In the genomic region with DNA sequence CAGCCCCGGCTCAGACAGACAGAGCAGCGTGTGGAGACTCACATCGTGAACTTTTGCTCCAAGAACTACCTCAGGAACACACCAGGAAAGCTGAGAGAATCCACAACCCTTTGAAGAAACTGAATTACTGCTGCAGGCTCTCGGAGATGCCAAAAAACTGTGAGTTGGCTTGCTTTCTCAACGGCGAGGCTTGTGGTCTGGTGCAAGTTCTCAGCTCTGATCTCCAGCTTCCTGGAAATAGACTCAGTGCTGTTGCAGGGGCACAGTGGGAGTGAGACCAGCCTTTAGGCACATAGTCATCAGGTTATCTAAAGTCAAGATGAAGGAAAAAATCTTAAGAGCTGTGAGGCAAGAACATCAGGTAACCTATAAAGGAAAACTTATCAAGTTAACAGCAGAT, we compare ENCODE assay signal across 23 cellular contexts.
"Had no signal": no experiment of that assay in that cellular context is flagged by ENCODE, and none has a peak within 500 bp of the region (broad histone marks: within the 10 kb centered on the region; RNA-seq: fewer than 3 reads in every experiment).

No MANE protein-coding gene starts in this region.

- H3K4me3 ChIP-seq: esophagus squamous epithelium, heart right ventricle, left lung, pancreas, right lobe of liver, thyroid gland, upper lobe of left lung had no signal

- ATAC-seq: effector memory CD8-positive, alpha-beta T cell; heart right ventricle; left cardiac atrium; left lung; natural killer cell; pancreas; right lobe of liver; stimulated activated naive B cell treated with anti-CD40 and anti-IgM and Interleukin-4, amounts not matched to agents 10 μg/mL and 1 μg/mL and 100 μg/mL, for 72 hours had no signal

- H3K36me3 Mint-ChIP-seq: natural killer cell; stimulated activated naive B cell treated with anti-CD40 and anti-IgM and Interleukin-4, amounts not matched to agents 10 μg/mL and 1 μg/mL and 100 μg/mL, for 72 hours had no signal

- H3K9me3 ChIP-seq: esophagus squamous epithelium, neutrophil, pancreas, right lobe of liver, thyroid gland, upper lobe of left lung had no signal

- H3K4me1 Mint-ChIP-seq: natural killer cell; stimulated activated naive B cell treated with anti-CD40 and anti-IgM and Interleukin-4, amounts not matched to agents 10 μg/mL and 1 μg/mL and 100 μg/mL, for 72 hours had no signal

- DNase-seq: cortex of kidney; effector memory CD8-positive, alpha-beta T cell; erythroblast; esophagus squamous epithelium; foreskin melanocyte; glutamatergic neuron; heart right ventricle; hippocampal formation; left cardiac atrium; left lung; mesenchymal stem cell; natural killer cell; pancreas; retina; right lobe of liver; small intestine; stimulated activated CD4-positive, alpha-beta T cell treated with anti-CD3 and anti-CD28 coated beads, Interleukin-15, amount 100 ng/mL, for 24 hours; stimulated activated CD4-positive, alpha-beta T cell treated with anti-CD3 and anti-CD28 coated beads, Interleukin-2, amount 100 ng/mL, for 48 hours; stimulated activated naive B cell treated with anti-CD40 and anti-IgM and Interleukin-4, amounts not matched to agents 10 μg/mL and 1 μg/mL and 100 μg/mL, for 72 hours; thyroid gland; upper lobe of left lung had no signal

- H3K4me1 ChIP-seq: esophagus squamous epithelium, heart right ventricle, left lung, pancreas, right lobe of liver, thyroid gland, upper lobe of left lung had no signal

- H3K27me3 Mint-ChIP-seq: effector memory CD8-positive, alpha-beta T cell; stimulated activated naive B cell treated with anti-CD40 and anti-IgM and Interleukin-4, amounts not matched to agents 10 μg/mL and 1 μg/mL and 100 μg/mL, for 72 hours; stimulated activated naive CD8-positive, alpha-beta T cell treated with anti-CD3 and anti-CD28 coated beads, Interleukin-15, Interleukin-2, amounts not matched to agents 100 ng/mL and 50 ng/mL, for 24 hours had no signal

- H3K27ac Mint-ChIP-seq: effector memory CD8-positive, alpha-beta T cell; natural killer cell; stimulated activated naive B cell treated with anti-CD40 and anti-IgM and Interleukin-4, amounts not matched to agents 10 μg/mL and 1 μg/mL and 100 μg/mL, for 72 hours; stimulated activated naive CD8-positive, alpha-beta T cell treated with anti-CD3 and anti-CD28 coated beads, Interleukin-15, Interleukin-2, amounts not matched to agents 100 ng/mL and 50 ng/mL, for 24 hours had no signal

- H3K36me3 ChIP-seq: esophagus squamous epithelium, heart right ventricle, left lung, neutrophil, pancreas, right lobe of liver, thyroid gland, upper lobe of left lung had no signal

- H3K27ac ChIP-seq: esophagus squamous epithelium, heart right ventricle, left lung, neutrophil, pancreas, right lobe of liver, thyroid gland, upper lobe of left lung had no signal

- H3K27me3 ChIP-seq: esophagus squamous epithelium, left lung, neutrophil, pancreas, right lobe of liver, thyroid gland, upper lobe of left lung had no signal

- H3K4me3 Mint-ChIP-seq: effector memory CD8-positive, alpha-beta T cell; natural killer cell; stimulated activated naive B cell treated with anti-CD40 and anti-IgM and Interleukin-4, amounts not matched to agents 10 μg/mL and 1 μg/mL and 100 μg/mL, for 72 hours; stimulated activated naive CD8-positive, alpha-beta T cell treated with anti-CD3 and anti-CD28 coated beads, Interleukin-15, Interleukin-2, amounts not matched to agents 100 ng/mL and 50 ng/mL, for 24 hours had no signal
